8 cellular contexts compared by ENCODE assay signal in the genomic region with DNA sequence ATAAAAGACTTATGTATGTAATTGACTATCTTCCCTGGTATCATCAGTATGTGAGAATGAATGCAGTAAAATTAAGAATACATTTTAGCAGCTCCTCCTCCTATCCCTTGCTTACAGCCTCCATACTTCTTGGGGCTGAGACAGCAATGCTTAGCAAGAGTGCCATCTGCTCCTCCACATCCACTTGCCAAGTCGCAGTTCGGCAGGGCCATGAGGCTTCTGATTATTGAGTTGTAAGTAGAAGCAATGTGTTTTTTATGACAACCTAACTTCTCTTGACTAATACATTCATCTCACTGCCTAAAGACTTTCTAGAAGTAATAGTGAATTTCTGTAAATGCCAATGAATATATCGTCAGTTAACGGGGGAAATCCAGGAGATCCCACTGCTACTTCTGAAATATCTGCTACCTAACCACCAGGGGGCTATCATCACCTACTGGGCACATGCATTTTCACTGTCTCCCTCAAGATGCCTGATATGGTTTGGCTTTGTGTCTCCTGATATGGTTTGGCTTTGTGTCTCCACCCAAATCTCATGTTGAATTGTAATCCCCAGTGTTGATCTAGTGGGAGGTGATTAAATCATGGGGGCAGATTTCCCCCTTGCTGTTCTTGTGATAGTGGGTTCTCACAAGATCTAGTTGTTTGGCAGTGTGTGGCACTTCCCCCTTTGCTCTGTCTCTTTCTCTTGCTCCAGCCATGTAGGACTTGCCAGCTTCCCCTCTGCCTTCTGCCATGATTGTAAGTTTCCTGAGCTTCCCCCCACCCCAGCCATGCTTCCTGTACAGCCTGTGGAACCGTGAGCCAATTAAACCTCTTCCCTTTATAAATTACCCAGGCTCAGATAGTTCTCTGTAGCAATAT. TPM values are rescaled to one million over a fixed set of nuclear protein-coding genes. Genes with fewer than 3 reads are reported as not detected.
DNase-seq lines count a peak whose midpoint lies in the region; ATAC-seq and TF ChIP-seq lines count a peak whose summit lies in the region.

No MANE protein-coding gene starts in this region.

- TF ChIP-seq CTCF in DND-41 (IDR thresholded peaks at IDR 0.05; ENCODE audit: borderline replicate concordance, extremely low read depth, low read length, poor library complexity, severe bottlenecking) = peak; percentile 63
- TF ChIP-seq CTCF in GM20000 (IDR thresholded peaks at IDR 0.05; ENCODE audit: extremely low read depth, missing control alignments) = no peak
- TF ChIP-seq CTCF in esophagus squamous epithelium (IDR thresholded peaks at IDR 0.05) = peak in 1 of 6 experiments; percentile 32

- H3K27ac ChIP-seq in DND-41 (ENCODE audit: low read length) (no peak overlapping the region), esophagus squamous epithelium (no peak overlapping the region)

- H3K4me1 ChIP-seq in DND-41 (ENCODE audit: insufficient read depth, low read length) = no peaks in the 10 kb centered on the region
- H3K4me1 ChIP-seq in esophagus squamous epithelium = no peaks in the 10 kb centered on the region

- TF ChIP-seq POLR2A in erythroblast (IDR thresholded peaks at IDR 0.05; ENCODE audit: low read length) (no peak), esophagus squamous epithelium (IDR thresholded peaks at IDR 0.05) (no peak)

- no peak overlapping the region for H3K9ac ChIP-seq in DND-41 (ENCODE audit: low read depth, low read length)

- H3K36me3 ChIP-seq in DND-41 (ENCODE audit: insufficient read depth, low read length) (no peaks in the 10 kb centered on the region), esophagus squamous epithelium (no peaks in the 10 kb centered on the region)

- H4K20me1 ChIP-seq in DND-41 (ENCODE audit: insufficient read depth, low read length) = no peaks in the 10 kb centered on the region

- H2AFZ ChIP-seq in DND-41 (ENCODE audit: low read depth, low read length) = 0 out of 2 replicates have a peak overlapping the region, but pooled peaks have one; percentile 19

- intact Hi-C loops in esophagus squamous epithelium (cut with DNase I) = no loop called here

- H3K27me3 ChIP-seq in DND-41 (ENCODE audit: insufficient read depth, low read length, poor library complexity) (no peaks in the 10 kb centered on the region), esophagus squamous epithelium (no peaks in the 10 kb centered on the region)

- H3K9me3 ChIP-seq in DND-41 (ENCODE audit: insufficient read depth, low read length, severe bottlenecking) (no peaks in the 10 kb centered on the region), esophagus squamous epithelium (no peaks in the 10 kb centered on the region)

- H3K4me3 ChIP-seq in DND-41 (ENCODE audit: low read depth in 1 of 2, low read length in 2 of 2) = no peak overlapping the region
- H3K4me3 ChIP-seq in esophagus squamous epithelium = no peak overlapping the region

- WGBS in esophagus squamous epithelium, 2 donors = 75 to 79% methylated on average over 5 of the region's 5 CpGs

- 0 out of 3 replicates have a peak, but pooled peaks have one; percentile 52 for ATAC-seq in DND-41 (ENCODE audit: insufficient read depth, low read depth)

- H3K4me2 ChIP-seq in DND-41 (ENCODE audit: insufficient read depth, low read length) = no peak overlapping the region

- DNase-seq in DND-41 (peak; percentile 12), GM20000 (ENCODE audit: low spot score) (peak; percentile 10), NCI-H1694 (lab: John Stamatoyannopoulos, UW) (peak; percentile 8), erythroblast (lab: John Stamatoyannopoulos, UW) (peak; percentile 33 to 38), COLO829 (ENCODE audit: low spot score) (no peak), esophagus squamous epithelium (lab: John Stamatoyannopoulos, UW) (no peak), NCI-H1417 treated with DMSO at 0.1 percent for 48 hours (lab: John Stamatoyannopoulos, UW) (no peak), NCI-H1105 treated with DMSO at 0.1 percent for 48 hours (lab: John Stamatoyannopoulos, UW) (no peak)

- H3K79me2 ChIP-seq in DND-41 (ENCODE audit: insufficient read depth, low read length) = no peaks in the 10 kb centered on the region

RNA-seq across cellular contexts. Expression of a gene that starts 59.6 kb away (rescaled TPM):
- total RNA-seq in esophagus squamous epithelium = 1 to 10 TPM; 1.4 to 7.4 (median 2.5) TPM

Comparison
In these comparisons a context has a peak if more than half of its experiments do, and no peak if none do; other contexts are left out.
1. DNase-seq: peak in DND-41 (single experiment), GM20000 (single experiment), NCI-H1694 (single experiment) and erythroblast (2 of 2); none in COLO829 (single experiment), esophagus squamous epithelium (single experiment), NCI-H1417 treated with DMSO at 0.1 percent for 48 hours (single experiment) and NCI-H1105 treated with DMSO at 0.1 percent for 48 hours (single experiment).